Comparison of ENCODE assay signal across 8 cellular contexts in the genomic region with DNA sequence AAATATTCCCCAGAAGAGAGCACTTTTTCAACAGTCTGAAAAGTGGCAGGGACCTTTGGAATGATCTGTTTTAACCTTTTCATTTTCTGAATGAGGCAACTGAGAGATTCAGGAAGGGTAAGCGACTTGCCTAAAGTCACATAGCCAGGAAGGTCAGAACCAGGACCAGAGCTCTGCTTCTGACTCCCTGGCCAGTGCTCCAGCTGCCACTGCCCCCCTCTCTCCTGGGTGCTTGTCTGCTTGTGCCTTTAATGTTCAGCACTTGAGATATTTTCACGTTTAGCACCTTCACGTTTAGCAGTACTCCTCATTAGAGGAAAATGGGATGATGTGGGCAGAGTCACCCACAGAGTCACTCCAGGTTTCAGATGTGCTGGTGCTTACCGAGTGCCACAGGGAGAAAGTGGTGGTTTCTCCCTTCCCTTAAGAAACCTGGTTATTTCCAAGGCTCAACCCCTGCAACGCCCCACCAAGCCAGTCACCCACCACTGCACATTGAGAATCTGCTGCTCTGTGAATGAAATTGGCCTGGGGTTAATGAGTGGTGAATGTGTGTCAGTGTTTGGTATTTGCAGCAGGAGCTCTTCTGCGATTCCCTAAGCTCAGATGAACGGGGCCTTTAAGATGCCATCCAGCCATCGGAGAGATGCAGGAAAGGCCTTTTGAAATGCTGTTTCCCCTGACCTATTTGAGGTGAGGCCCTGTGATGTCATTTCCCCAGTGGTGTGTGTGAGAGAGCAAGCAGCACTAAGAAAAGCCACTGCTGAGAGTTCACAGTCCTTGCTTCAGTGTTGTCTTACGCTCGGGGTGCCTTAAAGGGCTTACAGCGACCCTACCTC.
A peak's percentile ranks its signal among the peaks of the same experiment; 100 is the strongest.
DNase-seq lines count a peak whose midpoint lies in the region; ATAC-seq and TF ChIP-seq lines count a peak whose summit lies in the region.

No MANE protein-coding gene starts in this region.

- H3F3A ChIP-seq in neural cell (ENCODE audit: insufficient read depth, low read length, poor library complexity, severe bottlenecking): no peaks in the 10 kb centered on the region

- no peaks in the 10 kb centered on the region for H3K27me3 Mint-ChIP-seq in effector memory CD8-positive, alpha-beta T cell

- no peak for TF ChIP-seq EP300 in neural cell (conservative IDR thresholded peaks at IDR 0.05; ENCODE audit: poor library complexity, severe bottlenecking)

- H3K36me3 ChIP-seq in neural cell (ENCODE audit: insufficient read depth, low read length) (no peaks in the 10 kb centered on the region), thoracic aorta (no peaks in the 10 kb centered on the region)

- H3K79me2 ChIP-seq in neural cell (replicated peaks; ENCODE audit: insufficient read depth, low read length): no peaks in the 10 kb centered on the region

- H2AFZ ChIP-seq in neural cell (ENCODE audit: low read depth, low read length): no peak overlapping the region

- no peak overlapping the region for H3K4me3 ChIP-seq in neural cell (ENCODE audit: low read length)
- H3K4me3 ChIP-seq in thoracic aorta: no peak overlapping the region

- H4K20me1 ChIP-seq in neural cell (ENCODE audit: insufficient read depth): no peaks in the 10 kb centered on the region

- H3K27ac Mint-ChIP-seq in effector memory CD8-positive, alpha-beta T cell: peak overlapping the region; percentile 99 to 100

- TF ChIP-seq RAD21 in neural cell (conservative IDR thresholded peaks at IDR 0.05): no peak

- TF ChIP-seq CTCF in neural cell (IDR thresholded peaks at IDR 0.05; ENCODE audit: poor library complexity, severe bottlenecking): no peak
- no peak for TF ChIP-seq CTCF in thoracic aorta (IDR thresholded peaks at IDR 0.05)

- peak overlapping the region; percentile 25 for H3K9ac ChIP-seq in neural cell (ENCODE audit: low read length)

- DNase-seq in activated CD4-positive, alpha-beta T cell treated with anti-CD3 and anti-CD28 coated beads, Interleukin-2, amount 50 U/mL, for 48 hours: peak; percentile 49 to 65
- peak; percentile 63 to 70 (median 69) for DNase-seq in effector memory CD8-positive, alpha-beta T cell
- DNase-seq in thoracic aorta (ENCODE audit: low spot score) (no peak), NCI-H345 (lab: John Stamatoyannopoulos, UW) (no peak), NCI-H748 treated with DMSO at 0.1 percent for 48 hours (lab: John Stamatoyannopoulos, UW) (no peak)

- no peak overlapping the region for H3K4me2 ChIP-seq in neural cell (ENCODE audit: low read length)

- peak overlapping the region; percentile 82 to 84 for H3K4me3 Mint-ChIP-seq in effector memory CD8-positive, alpha-beta T cell

- H3K27ac ChIP-seq in neural cell (ENCODE audit: low read length): peak overlapping the region; percentile 15
- H3K27ac ChIP-seq in thoracic aorta: peak overlapping the region; percentile 43 to 63

- H3K9me2 ChIP-seq in neural cell (ENCODE audit: insufficient read depth, low read length): no peaks in the 10 kb centered on the region

- peaks cover 80 to 84% of the 10 kb centered on the region in 2 donors for H3K4me1 Mint-ChIP-seq in effector memory CD8-positive, alpha-beta T cell (ENCODE audit: low read depth in 2 of 2)

- H3K4me1 ChIP-seq in thoracic aorta (ENCODE audit: control insufficient read depth in 1 of 2, low read depth in 2 of 2): peaks cover 33 to 90% of the 10 kb centered on the region in 2 donors

- H3K36me3 Mint-ChIP-seq in effector memory CD8-positive, alpha-beta T cell (ENCODE audit: insufficient read depth): peaks cover 6% of the 10 kb centered on the region

- H3K9me3 Mint-ChIP-seq in effector memory CD8-positive, alpha-beta T cell: no peaks in the 10 kb centered on the region

- H3K27me3 ChIP-seq in neural cell (ENCODE audit: insufficient read depth, low read depth, low read length): no peaks in the 10 kb centered on the region
- no peaks in the 10 kb centered on the region for H3K27me3 ChIP-seq in thoracic aorta (replicated peaks; ENCODE audit: insufficient read depth)

- peak; percentile 73 for ATAC-seq in GM18909 (IDR thresholded peaks at IDR 0.05; ENCODE audit: poor library complexity, unreplicated experiment)
- ATAC-seq in HG03196 (IDR thresholded peaks at IDR 0.05; ENCODE audit: unreplicated experiment): peak; percentile 66
- peak; percentile 93 for ATAC-seq in effector memory CD8-positive, alpha-beta T cell (replicated peaks)
- peak; percentile 27 for ATAC-seq in thoracic aorta (ENCODE audit: insufficient number of reproducible peaks, low FRiP score, low read depth)

- H3K9me3 ChIP-seq in neural cell (ENCODE audit: low read length): no peaks in the 10 kb centered on the region
- H3K9me3 ChIP-seq in thoracic aorta: no peaks in the 10 kb centered on the region

TF ChIP-seq in neural cell, 6 proteins besides CTCF, POLR2A, EP300 and RAD21:
- peak; percentile 9 for TF ChIP-seq SMC3 (conservative IDR thresholded peaks at IDR 0.05; ENCODE audit: poor library complexity)
- TF ChIP-seq TAF1 (IDR thresholded peaks at IDR 0.05; ENCODE audit: low read depth): no peak

Comparison
In these comparisons a context has a peak if more than half of its experiments do, and no peak if none do; other contexts are left out.
1. ATAC-seq: peak in every context shown above with its lines; median percentile 93 in effector memory CD8-positive, alpha-beta T cell; 73 in GM18909; 66 in HG03196; 27 in thoracic aorta.
2. DNase-seq: peak in activated CD4-positive, alpha-beta T cell treated with anti-CD3 and anti-CD28 coated beads, Interleukin-2, amount 50 U/mL, for 48 hours (2 of 2) and effector memory CD8-positive, alpha-beta T cell (3 of 3); none in thoracic aorta (single experiment), NCI-H345 (single experiment) and NCI-H748 treated with DMSO at 0.1 percent for 48 hours (single experiment).